18 cellular contexts compared by ENCODE assay signal in genomic region chr9:12414514-12414913, GRCh38.
DNase-seq lines count a peak whose midpoint lies in the region; ATAC-seq and TF ChIP-seq lines count a peak whose summit lies in the region.
"Had no signal": no experiment of that assay in that cellular context is flagged by ENCODE, and none has a peak within 500 bp of the region (broad histone marks: within the 10 kb centered on the region; RNA-seq: fewer than 3 reads in every experiment).

No MANE protein-coding gene starts in this region.

- H3K27me3 ChIP-seq in lung (ENCODE audit: control insufficient read depth, insufficient read depth) (no peaks in the 10 kb centered on the region), uterus (no peaks in the 10 kb centered on the region)

- 39 to 53% methylated on average over 7 of the region's 7 CpGs for WGBS in lung, 2 donors

- intact Hi-C loops in uterus (cut with DNase I; ENCODE audit: low total_unique reads) = no loop called here

- TF ChIP-seq CTCF in fibroblast of pulmonary artery (IDR thresholded peaks at IDR 0.05; ENCODE audit: low read length, missing control alignments) = no peak
- TF ChIP-seq CTCF in lung (IDR thresholded peaks at IDR 0.05; ENCODE audit: control extremely low read depth, extremely low read depth) = no peak
- no peak for TF ChIP-seq CTCF in retinal pigment epithelial cell (conservative IDR thresholded peaks at IDR 0.05; ENCODE audit: low read depth, low read length)
- no peak for TF ChIP-seq CTCF in uterus (IDR thresholded peaks at IDR 0.05)

- H3K27ac ChIP-seq in lung (ENCODE audit: low read depth in 1 of 2, low read length in 1 of 2) (no peak overlapping the region), uterus (no peak overlapping the region)
- H3K27ac ChIP-seq: C4-2B had no signal

- no peaks in the 10 kb centered on the region for H3K9me3 ChIP-seq in lung (ENCODE audit: control insufficient read depth in 2 of 2, insufficient read depth in 1 of 2, low read length in 1 of 2)
- H3K9me3 ChIP-seq in uterus = no peaks in the 10 kb centered on the region

- H3K4me1 ChIP-seq in lung (ENCODE audit: control insufficient read depth in 2 of 2, insufficient read depth in 2 of 2, low read length in 2 of 2) (no peaks in the 10 kb centered on the region), uterus (no peaks in the 10 kb centered on the region)

- TF ChIP-seq POLR2A in uterus (IDR thresholded peaks at IDR 0.05) = no peak

- peak; percentile 27 for ATAC-seq in lung (ENCODE audit: insufficient read depth, low FRiP score)
- no peak for ATAC-seq in HG02852 (IDR thresholded peaks at IDR 0.05; ENCODE audit: unreplicated experiment)

- no peak overlapping the region for H3K4me3 ChIP-seq in fibroblast of pulmonary artery (replicated peaks; ENCODE audit: low read depth, low read length)
- no peak overlapping the region for H3K4me3 ChIP-seq in lung
- H3K4me3 ChIP-seq in retinal pigment epithelial cell (ENCODE audit: low read length) = no peak overlapping the region
- H3K4me3 ChIP-seq in uterus = no peak overlapping the region

- DNase-seq in NCI-H774 (lab: John Stamatoyannopoulos, UW) (peak; percentile 72), fibroblast of pulmonary artery (ENCODE audit: low read depth) (peak; percentile 7), lung (ENCODE audit: low spot score) (no peak), retinal pigment epithelial cell (ENCODE audit: low read depth) (peak; percentile 60), uterus (no peak), DMS53 treated with DMSO at 0.1 percent for 48 hours (lab: John Stamatoyannopoulos, UW; ENCODE audit: unreplicated experiment) (no peak), SHP77 (lab: John Stamatoyannopoulos, UW) (no peak)
- DNase-seq: GOT3; KBM-7; NCI-H1048; NCI-H1694; NCI-H2107; NCI-H2227 treated with DMSO at 0.1 percent for 48 hours; NCI-H524 treated with DMSO at 0.1 percent for 48 hours; NK-92 treated with Interleukin-12 subunit alpha and Interleukin-12 subunit beta, amount 100 ng/mL, for 24 hours; OCI-M1 had no signal

- no peaks in the 10 kb centered on the region for H3K36me3 ChIP-seq in lung (ENCODE audit: control insufficient read depth in 2 of 2, insufficient read depth in 2 of 2, low read length in 2 of 2)
- H3K36me3 ChIP-seq in uterus = no peaks in the 10 kb centered on the region

Comparison
In these comparisons a context has a peak if more than half of its experiments do, and no peak if none do; other contexts are left out.
1. DNase-seq: peak in NCI-H774 (single experiment), fibroblast of pulmonary artery (single experiment) and retinal pigment epithelial cell (single experiment); none in lung (single experiment), uterus (0 of 2), DMS53 treated with DMSO at 0.1 percent for 48 hours (single experiment) and SHP77 (0 of 2).